In genomic region chr13:22114630-22115311, GRCh38 we compare ENCODE assay signal across 8 cellular contexts.
A peak's percentile ranks its signal among the peaks of the same experiment; 100 is the strongest.
DNase-seq lines count a peak whose midpoint lies in the region; ATAC-seq and TF ChIP-seq lines count a peak whose summit lies in the region.

No MANE protein-coding gene starts in this region.

- CTCF ChIA-PET in CD4-positive, alpha-beta memory T cell (lab: Charles Lee; ENCODE audit: partially characterized antibody) = interaction anchor here (0.7 kb wide), 1 partner anchor 360 kb away, joined by 3 read pairs; no protein-coding TSS in a partner anchor

- peaks cover 0 to 3% (median 0%) of the 10 kb centered on the region in 8 donors for H3K9me3 Mint-ChIP-seq in CD4-positive, alpha-beta memory T cell
- H3K9me3 Mint-ChIP-seq in type B pancreatic cell = no peaks in the 10 kb centered on the region

- H3K4me3 ChIP-seq in CD4-positive, alpha-beta memory T cell (ENCODE audit: low read length in 2 of 2) = no peak overlapping the region

- ATAC-seq in GM19035 (IDR thresholded peaks at IDR 0.05; ENCODE audit: unreplicated experiment) (peak; percentile 87), HG03095 (IDR thresholded peaks at IDR 0.05; ENCODE audit: unreplicated experiment) (peak; percentile 90), T-helper 17 cell (peak; percentile 94)

- H3K36me3 ChIP-seq in CD4-positive, alpha-beta memory T cell (ENCODE audit: insufficient read depth, low read length) = no peaks in the 10 kb centered on the region

- no peak overlapping the region for H3K27ac ChIP-seq in CD4-positive, alpha-beta memory T cell (ENCODE audit: low read depth, low read length)

- H3K27ac Mint-ChIP-seq in CD4-positive, alpha-beta memory T cell = peak overlapping the region; percentile 54 to 94 (median 92)
- peak overlapping the region; percentile 80 for H3K27ac Mint-ChIP-seq in T-helper 17 cell
- no peak overlapping the region for H3K27ac Mint-ChIP-seq in type B pancreatic cell

- POLR2A ChIA-PET in CD4-positive, alpha-beta memory T cell (lab: Charles Lee; ENCODE audit: partially characterized antibody) = interaction anchor here (1.1 to 1.5 kb wide), 5 partner anchors 14 to 511 kb away, joined by 3 to 5 read pairs (median 4); partner anchors contain the start of gene MICU2

- no peaks in the 10 kb centered on the region for H3K27me3 ChIP-seq in CD4-positive, alpha-beta memory T cell (ENCODE audit: insufficient read depth, low read length)

- DNase-seq in CD4-positive, alpha-beta memory T cell = peak; percentile 72 to 86 (median 82)
- DNase-seq in T-helper 17 cell (no peak), medulla oblongata (ENCODE audit: extremely low spot score) (peak; percentile 65), NCI-H2171 (lab: John Stamatoyannopoulos, UW) (no peak), type B pancreatic cell (ENCODE audit: extremely low spot score, unreplicated experiment) (no peak), NCI-H345 (lab: John Stamatoyannopoulos, UW) (no peak)

- no peak for TF ChIP-seq CTCF in type B pancreatic cell (conservative IDR thresholded peaks at IDR 0.05)

- intact Hi-C loops in CD4-positive, alpha-beta memory T cell (cut with micrococcal nuclease) = loop anchor here (2.0 kb wide), 1 partner anchor 52 kb away; no protein-coding TSS in a partner anchor

- H3K27me3 Mint-ChIP-seq in CD4-positive, alpha-beta memory T cell = no peaks in the 10 kb centered on the region
- H3K27me3 Mint-ChIP-seq in T-helper 17 cell (no peaks in the 10 kb centered on the region), type B pancreatic cell (peaks cover 3% of the 10 kb centered on the region)

- H3K9me3 ChIP-seq in CD4-positive, alpha-beta memory T cell (ENCODE audit: control insufficient read depth in 1 of 2, low read length in 2 of 2) = no peaks in the 10 kb centered on the region
- H3K9me3 ChIP-seq in T-helper 17 cell (ENCODE audit: control insufficient read depth, low read length, poor library complexity, severe bottlenecking) = no peaks in the 10 kb centered on the region

- peak overlapping the region in 7 of 8 donors; percentile 36 to 77 (median 49) for H3K4me3 Mint-ChIP-seq in CD4-positive, alpha-beta memory T cell
- no peak overlapping the region for H3K4me3 Mint-ChIP-seq in T-helper 17 cell
- H3K4me3 Mint-ChIP-seq in type B pancreatic cell = no peak overlapping the region

- H3K4me1 Mint-ChIP-seq in CD4-positive, alpha-beta memory T cell = peaks cover 16 to 60% (median 38%) of the 10 kb centered on the region in 4 donors
- H3K4me1 Mint-ChIP-seq in T-helper 17 cell (peaks cover 18% of the 10 kb centered on the region), type B pancreatic cell (ENCODE audit: unreplicated experiment) (peaks cover 10% of the 10 kb centered on the region)

- H3K36me3 Mint-ChIP-seq in CD4-positive, alpha-beta memory T cell = peaks cover 4 to 5% of the 10 kb centered on the region in 2 donors
- no peaks in the 10 kb centered on the region for H3K36me3 Mint-ChIP-seq in T-helper 17 cell (ENCODE audit: low read depth)
- no peaks in the 10 kb centered on the region for H3K36me3 Mint-ChIP-seq in type B pancreatic cell

- H3K4me1 ChIP-seq in CD4-positive, alpha-beta memory T cell (ENCODE audit: insufficient read depth, low read length) = peaks cover 22% of the 10 kb centered on the region

Comparison
In these comparisons a context has a peak if more than half of its experiments do, and no peak if none do; other contexts are left out.
1. DNase-seq: peak in CD4-positive, alpha-beta memory T cell (5 of 5) and medulla oblongata (single experiment); none in T-helper 17 cell (0 of 3), NCI-H2171 (single experiment), type B pancreatic cell (single experiment) and NCI-H345 (single experiment).
2. H3K4me3 Mint-ChIP-seq: peak in CD4-positive, alpha-beta memory T cell (7 of 8); none in T-helper 17 cell (single experiment) and type B pancreatic cell (single experiment).
3. Peak in every context shown above with its lines, with median percentiles within 50 percentile points of each other: ATAC-seq.